Comparison of ENCODE assay signal across 1 cellular context in genomic region chr1:154501423-154502065, GRCh38.
TF ChIP-seq lines count a peak whose summit lies in the region.

No MANE protein-coding gene starts in this region.

TF ChIP-seq in GM23338, 12 proteins besides CTCF, POLR2A, EP300 and RAD21 (continued from another document):
- TF ChIP-seq, protein P1, sequence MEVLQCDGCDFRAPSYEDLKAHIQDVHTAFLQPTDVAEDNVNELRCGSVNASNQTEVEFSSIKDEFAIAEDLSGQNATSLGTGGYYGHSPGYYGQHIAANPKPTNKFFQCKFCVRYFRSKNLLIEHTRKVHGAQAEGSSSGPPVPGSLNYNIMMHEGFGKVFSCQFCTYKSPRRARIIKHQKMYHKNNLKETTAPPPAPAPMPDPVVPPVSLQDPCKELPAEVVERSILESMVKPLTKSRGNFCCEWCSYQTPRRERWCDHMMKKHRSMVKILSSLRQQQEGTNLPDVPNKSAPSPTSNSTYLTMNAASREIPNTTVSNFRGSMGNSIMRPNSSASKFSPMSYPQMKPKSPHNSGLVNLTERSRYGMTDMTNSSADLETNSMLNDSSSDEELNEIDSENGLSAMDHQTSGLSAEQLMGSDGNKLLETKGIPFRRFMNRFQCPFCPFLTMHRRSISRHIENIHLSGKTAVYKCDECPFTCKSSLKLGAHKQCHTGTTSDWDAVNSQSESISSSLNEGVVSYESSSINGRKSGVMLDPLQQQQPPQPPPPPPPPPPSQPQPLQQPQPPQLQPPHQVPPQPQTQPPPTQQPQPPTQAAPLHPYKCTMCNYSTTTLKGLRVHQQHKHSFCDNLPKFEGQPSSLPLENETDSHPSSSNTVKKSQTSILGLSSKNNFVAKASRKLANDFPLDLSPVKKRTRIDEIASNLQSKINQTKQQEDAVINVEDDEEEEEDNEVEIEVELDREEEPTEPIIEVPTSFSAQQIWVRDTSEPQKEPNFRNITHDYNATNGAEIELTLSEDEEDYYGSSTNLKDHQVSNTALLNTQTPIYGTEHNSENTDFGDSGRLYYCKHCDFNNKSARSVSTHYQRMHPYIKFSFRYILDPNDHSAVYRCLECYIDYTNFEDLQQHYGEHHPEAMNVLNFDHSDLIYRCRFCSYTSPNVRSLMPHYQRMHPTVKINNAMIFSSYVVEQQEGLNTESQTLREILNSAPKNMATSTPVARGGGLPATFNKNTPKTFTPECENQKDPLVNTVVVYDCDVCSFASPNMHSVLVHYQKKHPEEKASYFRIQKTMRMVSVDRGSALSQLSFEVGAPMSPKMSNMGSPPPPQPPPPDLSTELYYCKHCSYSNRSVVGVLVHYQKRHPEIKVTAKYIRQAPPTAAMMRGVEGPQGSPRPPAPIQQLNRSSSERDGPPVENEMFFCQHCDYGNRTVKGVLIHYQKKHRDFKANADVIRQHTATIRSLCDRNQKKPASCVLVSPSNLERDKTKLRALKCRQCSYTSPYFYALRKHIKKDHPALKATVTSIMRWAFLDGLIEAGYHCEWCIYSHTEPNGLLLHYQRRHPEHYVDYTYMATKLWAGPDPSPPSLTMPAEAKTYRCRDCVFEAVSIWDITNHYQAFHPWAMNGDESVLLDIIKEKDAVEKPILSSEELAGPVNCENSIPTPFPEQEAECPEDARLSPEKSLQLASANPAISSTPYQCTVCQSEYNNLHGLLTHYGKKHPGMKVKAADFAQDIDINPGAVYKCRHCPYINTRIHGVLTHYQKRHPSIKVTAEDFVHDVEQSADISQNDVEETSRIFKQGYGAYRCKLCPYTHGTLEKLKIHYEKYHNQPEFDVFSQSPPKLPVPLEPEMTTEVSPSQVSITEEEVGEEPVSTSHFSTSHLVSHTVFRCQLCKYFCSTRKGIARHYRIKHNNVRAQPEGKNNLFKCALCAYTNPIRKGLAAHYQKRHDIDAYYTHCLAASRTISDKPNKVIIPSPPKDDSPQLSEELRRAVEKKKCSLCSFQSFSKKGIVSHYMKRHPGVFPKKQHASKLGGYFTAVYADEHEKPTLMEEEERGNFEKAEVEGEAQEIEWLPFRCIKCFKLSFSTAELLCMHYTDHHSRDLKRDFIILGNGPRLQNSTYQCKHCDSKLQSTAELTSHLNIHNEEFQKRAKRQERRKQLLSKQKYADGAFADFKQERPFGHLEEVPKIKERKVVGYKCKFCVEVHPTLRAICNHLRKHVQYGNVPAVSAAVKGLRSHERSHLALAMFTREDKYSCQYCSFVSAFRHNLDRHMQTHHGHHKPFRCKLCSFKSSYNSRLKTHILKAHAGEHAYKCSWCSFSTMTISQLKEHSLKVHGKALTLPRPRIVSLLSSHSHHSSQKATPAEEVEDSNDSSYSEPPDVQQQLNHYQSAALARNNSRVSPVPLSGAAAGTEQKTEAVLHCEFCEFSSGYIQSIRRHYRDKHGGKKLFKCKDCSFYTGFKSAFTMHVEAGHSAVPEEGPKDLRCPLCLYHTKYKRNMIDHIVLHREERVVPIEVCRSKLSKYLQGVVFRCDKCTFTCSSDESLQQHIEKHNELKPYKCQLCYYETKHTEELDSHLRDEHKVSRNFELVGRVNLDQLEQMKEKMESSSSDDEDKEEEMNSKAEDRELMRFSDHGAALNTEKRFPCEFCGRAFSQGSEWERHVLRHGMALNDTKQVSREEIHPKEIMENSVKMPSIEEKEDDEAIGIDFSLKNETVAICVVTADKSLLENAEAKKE (CRISPR knock-in tag; IDR thresholded peaks at IDR 0.05), result no peak
- peak; percentile 90 for TF ChIP-seq EZH2phosphoT487 (IDR thresholded peaks at IDR 0.05; ENCODE audit: unreplicated experiment)
- TF ChIP-seq POLR2AphosphoS5 (IDR thresholded peaks at IDR 0.05; ENCODE audit: low read depth), result no peak
- TF ChIP-seq ZNF114 (CRISPR knock-in tag; IDR thresholded peaks at IDR 0.05), result no peak
